11 cellular contexts compared by ENCODE assay signal in the genomic region with DNA sequence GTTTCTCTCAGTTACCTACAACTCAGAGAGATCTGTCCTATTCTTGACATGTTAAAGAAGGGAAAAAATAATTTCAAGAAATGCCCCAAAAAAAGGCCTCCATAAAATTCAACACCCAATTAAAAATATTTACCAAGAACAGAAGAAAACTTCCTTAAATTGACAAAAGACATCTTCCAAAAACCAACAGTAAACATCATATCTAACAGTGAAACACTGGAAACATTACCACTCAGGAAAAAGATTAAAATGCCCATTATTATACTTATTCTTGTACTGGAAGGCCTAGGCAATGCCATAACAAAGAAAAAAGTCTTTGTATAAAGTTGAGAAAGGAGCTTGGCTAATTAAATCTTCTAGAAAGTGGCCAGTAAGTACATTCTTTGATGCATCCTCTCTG.
"Had no signal": no experiment of that assay in that cellular context is flagged by ENCODE, and none has a peak within 500 bp of the region (broad histone marks: within the 10 kb centered on the region; RNA-seq: fewer than 3 reads in every experiment).

No MANE protein-coding gene starts in this region.

- H3K27ac ChIP-seq: GM23248 had no signal

- H3K4me3 Mint-ChIP-seq: GM23338, H9, HFFc6 had no signal

- H3K27ac Mint-ChIP-seq: GM23338, HFFc6 had no signal

- H3K4me2 ChIP-seq: GM23338 had no signal

- H3K4me3 ChIP-seq: GM23248, GM23338, HAP-1 had no signal

- H3K36me3 ChIP-seq: HAP-1 had no signal

- ATAC-seq: GM23338, HCT116 had no signal

- H3K9ac ChIP-seq: GM23248 had no signal

- FAIRE-seq: H1, H54 had no signal

- H2AFZ ChIP-seq: GM23248, GM23338 had no signal

- H3K9me3 ChIP-seq: HAP-1 had no signal

- DNase-seq: GM23248, GOT3, H7, H9, HCEC 1CT, HFFc6 had no signal

- H3K9me3 Mint-ChIP-seq: GM23338, H9, HFFc6 had no signal
